9 cellular contexts compared by ENCODE assay signal in genomic region chr7:102991540-102992214, GRCh38.
DNase-seq lines count a peak whose midpoint lies in the region; ATAC-seq and TF ChIP-seq lines count a peak whose summit lies in the region.
"Had no signal": no experiment of that assay in that cellular context is flagged by ENCODE, and none has a peak within 500 bp of the region (broad histone marks: within the 10 kb centered on the region; RNA-seq: fewer than 3 reads in every experiment).

No MANE protein-coding gene starts in this region.

- no peak overlapping the region for H3K4me3 ChIP-seq in epithelial cell of esophagus (ENCODE audit: low read length)
- H3K4me3 ChIP-seq: SJCRH30 had no signal

- no peak for TF ChIP-seq CTCF in epithelial cell of esophagus (IDR thresholded peaks at IDR 0.05; ENCODE audit: insufficient read depth, low read depth, low read length, missing control alignments)

- peak; percentile 33 for DNase-seq in activated CD4-positive, alpha-beta T cell treated with anti-CD3 and anti-CD28 coated beads for 48 hours
- DNase-seq in activated CD4-positive, alpha-beta T cell treated with anti-CD3 and anti-CD28 coated beads for 1 hour: no peak
- peak; percentile 8 for DNase-seq in NCI-H510A (lab: John Stamatoyannopoulos, UW)
- peak; percentile 96 for DNase-seq in epithelial cell of esophagus (ENCODE audit: low read depth)
- peak; percentile 82 for DNase-seq in smooth muscle cell of the brain vasculature (ENCODE audit: low read depth, low spot score)
- DNase-seq in retina: no peak

- no peak for ATAC-seq in HG03159 (IDR thresholded peaks at IDR 0.05; ENCODE audit: unreplicated experiment)
- ATAC-seq in HG03469 (IDR thresholded peaks at IDR 0.05; ENCODE audit: unreplicated experiment): no peak

Comparison
In these comparisons a context has a peak if more than half of its experiments do, and no peak if none do; other contexts are left out.
1. DNase-seq: peak in activated CD4-positive, alpha-beta T cell treated with anti-CD3 and anti-CD28 coated beads for 48 hours (single experiment), NCI-H510A (single experiment), epithelial cell of esophagus (single experiment) and smooth muscle cell of the brain vasculature (single experiment); none in activated CD4-positive, alpha-beta T cell treated with anti-CD3 and anti-CD28 coated beads for 1 hour (single experiment) and retina (single experiment).